In genomic region chr2:100520224-100520623, GRCh38 we compare ENCODE assay signal across 20 cellular contexts. TPM values are rescaled to one million over a fixed set of nuclear protein-coding genes. Genes with fewer than 3 reads are reported as not detected.
DNase-seq lines count a peak whose midpoint lies in the region; ATAC-seq and TF ChIP-seq lines count a peak whose summit lies in the region.
"Had no signal": no experiment of that assay in that cellular context is flagged by ENCODE, and none has a peak within 500 bp of the region (broad histone marks: within the 10 kb centered on the region; RNA-seq: fewer than 3 reads in every experiment).

No MANE protein-coding gene starts in this region.

- DNase-seq in EL (peak; percentile 4), HT1080 (ENCODE audit: low read depth) (peak; percentile 38), mammary epithelial cell (peak; percentile 40), mucosa of gallbladder (ENCODE audit: low spot score) (peak; percentile 0), D341Med (ENCODE audit: low spot score) (no peak), midbrain (lab: John Stamatoyannopoulos, UW) (no peak)
- no peak for DNase-seq in stimulated activated CD4-positive, alpha-beta T cell treated with anti-CD3 and anti-CD28 coated beads, Interleukin-12 subunit alpha, Interleukin-12 subunit beta, amount 100 ng/mL, for 4 hours
- DNase-seq: CD4-positive, alpha-beta memory T cell; DMS79 treated with DMSO at 0.1 percent for 48 hours; GDM1; KBM-7; MV-4-11; NCI-H1694 treated with DMSO at 0.1 percent for 48 hours; NCI-H510A treated with DMSO at 0.1 percent for 48 hours; NCI-H774; SJCRH30 had no signal

- dilution Hi-C loops in mammary epithelial cell (cut with HindIII; ENCODE audit: low sequenced_read_pairs) = no loop called here

- no peaks in the 10 kb centered on the region for H3K79me2 ChIP-seq in mammary epithelial cell (ENCODE audit: insufficient read depth, low read length)

- no peaks in the 10 kb centered on the region for H3K9me3 ChIP-seq in mammary epithelial cell (replicated peaks; ENCODE audit: insufficient read depth, low read length)
- H3K9me3 ChIP-seq: BLaER1, SJCRH30 had no signal

- H3K4me3 ChIP-seq in mammary epithelial cell (replicated peaks in 1 of 3; ENCODE audit: insufficient read depth in 1 of 3, low read depth in 2 of 3, low read length in 3 of 3) = no peak overlapping the region
- H3K4me3 ChIP-seq: BLaER1, SJCRH30 had no signal

- no peak overlapping the region for H2AFZ ChIP-seq in mammary epithelial cell (ENCODE audit: low read depth, low read length)

- no TSS peak for BruUV-seq in mammary epithelial cell (replicated peaks; lab: Mats Ljungman, UMichigan)

- WGBS in mammary epithelial cell (ENCODE audit: low coverage, missing lambda C conversion rate) = 59% methylated on average over 2 of the region's 2 CpGs

- peaks cover 2% of the 10 kb centered on the region for H3K27me3 ChIP-seq in mammary epithelial cell (ENCODE audit: insufficient read depth, low read length)
- H3K27me3 ChIP-seq: BLaER1, SJCRH30 had no signal

- no peak overlapping the region for H3K27ac ChIP-seq in mammary epithelial cell (ENCODE audit: insufficient read depth, low read depth, low read length)
- H3K27ac ChIP-seq: BLaER1, SJCRH30 had no signal

- no peak for ATAC-seq in GM18498 (IDR thresholded peaks at IDR 0.05; ENCODE audit: unreplicated experiment)
- ATAC-seq: HCT116, HepG2 had no signal

- no peaks in the 10 kb centered on the region for H4K20me1 ChIP-seq in mammary epithelial cell (ENCODE audit: insufficient read depth, low read length)
- H4K20me1 ChIP-seq: BLaER1 had no signal

- intact Hi-C loops in mammary epithelial cell (cut with micrococcal nuclease) = no loop called here

- in situ Hi-C loops in mammary epithelial cell (cut with MboI; ENCODE audit: low sequenced_read_pairs in 2 of 2) = no loop called here

- H3K9ac ChIP-seq in mammary epithelial cell (ENCODE audit: insufficient read depth, low read length) = no peak overlapping the region
- H3K9ac ChIP-seq: BLaER1 had no signal

- H3K4me1 ChIP-seq in mammary epithelial cell (ENCODE audit: insufficient read depth, low read length) = no peaks in the 10 kb centered on the region
- H3K4me1 ChIP-seq: BLaER1, SJCRH30 had no signal

- H3K4me2 ChIP-seq in mammary epithelial cell (ENCODE audit: insufficient read depth, low read depth, low read length) = no peak overlapping the region
- H3K4me2 ChIP-seq: BLaER1 had no signal

- TF ChIP-seq CTCF in mammary epithelial cell (conservative IDR thresholded peaks at IDR 0.05 in 1 of 2, IDR thresholded peaks at IDR 0.05 in 1 of 2; ENCODE audit: extremely low read depth in 1 of 2, insufficient read depth in 1 of 2, low read depth in 1 of 2, low read length in 2 of 2) = no peak

- CTCF ChIA-PET in mammary epithelial cell (lab: Charles Lee; ENCODE audit: low non-redundant PET) = no interaction called here

- H3K36me3 ChIP-seq in mammary epithelial cell (ENCODE audit: insufficient read depth, low read length) = no peaks in the 10 kb centered on the region
- H3K36me3 ChIP-seq: BLaER1, SJCRH30 had no signal

RNA-seq across cellular contexts. Expression of gene PDCL3, which starts 42.6 kb away (rescaled TPM):
- 21.6 and 36.4 TPM in 2 replicates for total RNA-seq in HT1080 (2014; rRNA removed; shearing (Covaris generic))
- 33.2 and 34.5 TPM in 2 replicates for polyA plus RNA-seq in HT1080 (2015; cell fraction: cytosol; rRNA removed)
- 19.7 and 21.2 TPM in 2 replicates for polyA plus RNA-seq in HT1080 (2015; cell fraction: nucleus; rRNA removed)
- total RNA-seq in mammary epithelial cell (10 to 100 TPM; 20.8 to 25.7 TPM), mucosa of gallbladder (19.7 TPM)
- 24.4 TPM for polyA plus RNA-seq in mammary epithelial cell
- polyA minus RNA-seq in mammary epithelial cell = 42.6 TPM

RNA-seq across cellular contexts. Expression of gene NMS, which starts 49.9 kb away (rescaled TPM):
- total RNA-seq in HT1080 (2014; rRNA removed; shearing (Covaris generic)) = not detected in 2 replicates
- polyA plus RNA-seq in HT1080 (2015; cell fraction: cytosol; rRNA removed) = not detected in 2 replicates
- polyA plus RNA-seq in HT1080 (2015; cell fraction: nucleus; rRNA removed) = not detected in 2 replicates
- total RNA-seq in mammary epithelial cell (not detected), mucosa of gallbladder (not detected)
- polyA plus RNA-seq in mammary epithelial cell = not detected
- not detected for polyA minus RNA-seq in mammary epithelial cell
- total RNA-seq: CD4-positive, alpha-beta memory T cell; HepG2; SJCRH30 had no signal
- polyA plus RNA-seq: CD4-positive, alpha-beta memory T cell; HepG2 had no signal

Comparison
In these comparisons a context has a peak if more than half of its experiments do, and no peak if none do; other contexts are left out.
1. DNase-seq: peak in EL (single experiment), HT1080 (single experiment), mammary epithelial cell (single experiment) and mucosa of gallbladder (single experiment); none in stimulated activated CD4-positive, alpha-beta T cell treated with anti-CD3 and anti-CD28 coated beads, Interleukin-12 subunit alpha, Interleukin-12 subunit beta, amount 100 ng/mL, for 4 hours (single experiment), D341Med (single experiment) and midbrain (single experiment).